In the genomic region with DNA sequence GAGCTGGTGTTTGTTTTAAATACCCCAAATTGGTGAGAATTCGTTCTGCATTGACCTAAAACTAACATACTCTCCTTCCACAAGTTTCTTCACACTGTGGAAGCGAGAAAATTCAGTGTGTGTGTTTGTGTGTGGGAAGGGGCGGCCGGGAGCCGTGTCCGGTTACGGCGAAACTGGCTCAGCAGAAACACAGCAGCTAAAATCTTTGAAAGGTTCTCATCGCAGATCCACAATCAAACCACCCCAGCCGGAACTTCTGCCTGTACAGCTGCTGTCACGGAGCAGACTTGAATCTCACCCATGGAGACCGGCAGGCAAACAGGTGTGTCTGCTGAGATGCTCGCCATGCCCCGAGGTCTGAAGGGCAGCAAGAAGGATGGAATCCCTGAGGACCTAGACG, we compare ENCODE assay signal across 6 cellular contexts. TPM values are rescaled to one million over a fixed set of nuclear protein-coding genes. Genes with fewer than 3 reads are reported as not detected.
"Had no signal": no experiment of that assay in that cellular context is flagged by ENCODE, and none has a peak within 500 bp of the region (broad histone marks: within the 10 kb centered on the region; RNA-seq: fewer than 3 reads in every experiment).

TSS of gene TAF11L3 (plus strand) at position 301 of the 400 bp plus-strand sequence.

RNA-seq across cellular contexts. Expression of gene TAF11L3, which starts in this region (rescaled TPM):
- polyA plus RNA-seq: endothelial cell of umbilical vein, esophagus, fibroblast of lung, foreskin keratinocyte, heart left ventricle, heart right ventricle had no signal
